ENCODE assay signal across 22 cellular contexts in the genomic region with DNA sequence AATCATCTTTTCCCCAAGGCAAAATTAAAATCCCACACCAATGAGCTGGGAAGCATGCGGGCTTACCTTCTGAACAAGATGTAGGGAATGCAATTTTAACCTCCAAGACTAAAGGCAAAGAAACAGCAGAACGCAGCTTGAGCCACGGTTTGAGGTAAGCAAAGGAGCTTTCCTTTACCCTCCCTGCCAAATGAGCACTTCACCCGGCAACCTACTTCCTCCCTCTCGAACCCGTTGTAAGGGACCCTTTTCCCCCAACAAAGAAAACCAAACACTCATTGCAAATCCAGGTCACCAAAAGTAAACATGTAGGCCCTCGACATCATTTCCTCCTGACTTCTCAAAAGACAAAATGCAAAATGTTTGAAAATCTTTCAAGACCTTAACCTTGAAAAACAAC.
DNase-seq lines count a peak whose midpoint lies in the region; ATAC-seq and TF ChIP-seq lines count a peak whose summit lies in the region.
"Had no signal": no experiment of that assay in that cellular context is flagged by ENCODE, and none has a peak within 500 bp of the region (broad histone marks: within the 10 kb centered on the region; RNA-seq: fewer than 3 reads in every experiment).

No MANE protein-coding gene starts in this region.

- peaks cover 6% of the 10 kb centered on the region for H3K4me1 Mint-ChIP-seq in stimulated activated effector memory CD8-positive, alpha-beta T cell treated with anti-CD3 and anti-CD28 coated beads, Interleukin-12 subunit alpha, Interleukin-12 subunit beta, amount 100 ng/mL, for 72 hours
- H3K4me1 Mint-ChIP-seq: activated CD4-positive, alpha-beta T cell treated with anti-CD3 and anti-CD28 coated beads for 36 hours had no signal

- H3K36me3 ChIP-seq in OCI-LY7 (ENCODE audit: insufficient read depth, low read length): peaks cover 3% of the 10 kb centered on the region; the same call in 1 of the 2 replicates
- no peaks in the 10 kb centered on the region for H3K36me3 ChIP-seq in left lung
- no peaks in the 10 kb centered on the region for H3K36me3 ChIP-seq in esophagus muscularis mucosa

- H3K4me3 Mint-ChIP-seq in stimulated activated effector memory CD8-positive, alpha-beta T cell treated with anti-CD3 and anti-CD28 coated beads, Interleukin-12 subunit alpha, Interleukin-12 subunit beta, amount 100 ng/mL, for 72 hours: no peak overlapping the region
- H3K4me3 Mint-ChIP-seq: activated CD4-positive, alpha-beta T cell treated with anti-CD3 and anti-CD28 coated beads for 36 hours; activated T-cell treated with anti-CD3 and anti-CD28 coated beads, Interleukin-2, amount 50 U/mL, for 72 hours had no signal

- POLR2A ChIA-PET in OCI-LY7 (lab: Charles Lee): no interaction called here

- TF ChIP-seq CTCF in OCI-LY7 (conservative IDR thresholded peaks at IDR 0.05; ENCODE audit: low read length) (no peak), left lung (IDR thresholded peaks at IDR 0.05) (no peak), esophagus muscularis mucosa (IDR thresholded peaks at IDR 0.05) (no peak)

- ATAC-seq in left lung (peak; percentile 70), GM21737 (IDR thresholded peaks at IDR 0.05; ENCODE audit: unreplicated experiment) (no peak), GM18873 (IDR thresholded peaks at IDR 0.05; ENCODE audit: low FRiP score, unreplicated experiment) (no peak)
- ATAC-seq in stimulated activated effector memory CD8-positive, alpha-beta T cell treated with anti-CD3 and anti-CD28 coated beads, Interleukin-12 subunit alpha, Interleukin-12 subunit beta, amount 100 ng/mL, for 72 hours: no peak
- ATAC-seq: activated CD4-positive, alpha-beta T cell treated with anti-CD3 and anti-CD28 coated beads for 36 hours; activated T-cell treated with anti-CD3 and anti-CD28 coated beads, Interleukin-2, amount 50 U/mL, for 72 hours; right cardiac atrium had no signal

- no peaks in the 10 kb centered on the region for H3K9me2 ChIP-seq in OCI-LY7 (ENCODE audit: insufficient read depth, low read length)

- peaks cover 67% of the 10 kb centered on the region for H3K4me1 ChIP-seq in OCI-LY7 (ENCODE audit: insufficient read depth, low read length, poor library complexity, severe bottlenecking)
- H3K4me1 ChIP-seq in left lung: peaks cover 0 to 5% of the 10 kb centered on the region in 2 donors
- H3K4me1 ChIP-seq in esophagus muscularis mucosa: no peaks in the 10 kb centered on the region

- H3K9me3 ChIP-seq in OCI-LY7 (ENCODE audit: low read length): no peaks in the 10 kb centered on the region
- no peaks in the 10 kb centered on the region for H3K9me3 ChIP-seq in left lung
- no peaks in the 10 kb centered on the region for H3K9me3 ChIP-seq in esophagus muscularis mucosa

- no TSS peak for BruUV-seq in OCI-LY7 (replicated peaks; lab: Mats Ljungman, UMichigan)

- CTCF ChIA-PET in OCI-LY7 (lab: Charles Lee; ENCODE audit: unreplicated experiment): no interaction called here

- DNase-seq in NCI-H1092 treated with DMSO at 0.1 percent for 48 hours (lab: John Stamatoyannopoulos, UW) (peak; percentile 54), NCI-H1092 (lab: John Stamatoyannopoulos, UW) (no peak), OCI-LY7 (ENCODE audit: low spot score) (no peak), left lung (peak in 1 of 2 donors; percentile 54), esophagus muscularis mucosa (ENCODE audit: extremely low spot score) (no peak)
- DNase-seq in stimulated activated effector memory CD8-positive, alpha-beta T cell treated with anti-CD3 and anti-CD28 coated beads, Interleukin-12 subunit alpha, Interleukin-12 subunit beta, amount 100 ng/mL, for 72 hours (ENCODE audit: low spot score in 2 of 2): no peak
- DNase-seq: activated CD4-positive, alpha-beta T cell treated with anti-CD3 and anti-CD28 coated beads for 36 hours; activated naive CD4-positive, alpha-beta T cell treated with anti-CD3 and anti-CD28 coated beads, Interleukin-2, amount 50 U/mL, for 16 hours; activated T-cell treated with anti-CD3 and anti-CD28 coated beads, Interleukin-2, amount 50 U/mL, for 72 hours; aorta; cerebellar nuclear complex; effector CD4-positive, alpha-beta T cell; islet precursor cell; KG1; NCI-H1694; NCI-H82; PC-9; right cardiac atrium; SIG-M5; stimulated activated CD4-positive, alpha-beta T cell treated with anti-CD3 and anti-CD28 coated beads, Interleukin-4, amount 100 ng/mL, for 24 hours had no signal

- no peak for TF ChIP-seq EP300 in esophagus muscularis mucosa (IDR thresholded peaks at IDR 0.05)

- 59% methylated on average over 7 of the region's 7 CpGs for WGBS in esophagus muscularis mucosa

- H3K27me3 ChIP-seq in left lung: no peaks in the 10 kb centered on the region
- H3K27me3 ChIP-seq in esophagus muscularis mucosa: no peaks in the 10 kb centered on the region

- H3K79me2 ChIP-seq in OCI-LY7 (ENCODE audit: insufficient read depth, low read depth, low read length): peaks cover 6% of the 10 kb centered on the region; the same call in 1 of the 2 replicates

- H3K27ac ChIP-seq in OCI-LY7 (ENCODE audit: low read depth, low read length, poor library complexity, severe bottlenecking): peak overlapping the region; percentile 59
- peak overlapping the region in 1 of 2 donors; percentile 38 for H3K27ac ChIP-seq in left lung
- no peak overlapping the region for H3K27ac ChIP-seq in esophagus muscularis mucosa (replicated peaks in 1 of 4)
- H3K27ac ChIP-seq: PC-9 had no signal

- no peaks in the 10 kb centered on the region for H3K9me3 Mint-ChIP-seq in stimulated activated effector memory CD8-positive, alpha-beta T cell treated with anti-CD3 and anti-CD28 coated beads, Interleukin-12 subunit alpha, Interleukin-12 subunit beta, amount 100 ng/mL, for 72 hours
- H3K9me3 Mint-ChIP-seq: activated T-cell treated with anti-CD3 and anti-CD28 coated beads, Interleukin-2, amount 50 U/mL, for 72 hours had no signal

- peak overlapping the region; percentile 62; the same call in 1 of the 2 replicates for H3K4me2 ChIP-seq in OCI-LY7 (ENCODE audit: low read length)
- H3K4me2 ChIP-seq: PC-9 had no signal

- H4K20me1 ChIP-seq in OCI-LY7 (ENCODE audit: insufficient read depth, low read length): no peaks in the 10 kb centered on the region

- H3K27ac Mint-ChIP-seq in stimulated activated effector memory CD8-positive, alpha-beta T cell treated with anti-CD3 and anti-CD28 coated beads, Interleukin-12 subunit alpha, Interleukin-12 subunit beta, amount 100 ng/mL, for 72 hours: peak overlapping the region; percentile 29
- H3K27ac Mint-ChIP-seq: activated CD4-positive, alpha-beta T cell treated with anti-CD3 and anti-CD28 coated beads for 36 hours; activated T-cell treated with anti-CD3 and anti-CD28 coated beads, Interleukin-2, amount 50 U/mL, for 72 hours had no signal

- no peak overlapping the region for H2AFZ ChIP-seq in OCI-LY7 (ENCODE audit: low read length)
- H2AFZ ChIP-seq: PC-9 had no signal

- intact Hi-C loops in OCI-LY7 (cut with micrococcal nuclease; ENCODE audit: unreplicated experiment) (loop anchor here (5.0 kb wide), 1 partner anchor 46 kb away; no protein-coding TSS in a partner anchor), left lung (cut with DNase I) (no loop called here), esophagus muscularis mucosa (cut with DNase I) (no loop called here)

- H3K4me3 ChIP-seq in OCI-LY7 (ENCODE audit: low read depth, low read length, poor library complexity, severe bottlenecking) (no peak overlapping the region), left lung (no peak overlapping the region), esophagus muscularis mucosa (no peak overlapping the region)
- H3K4me3 ChIP-seq: PC-9 had no signal

- TF ChIP-seq POLR2A in esophagus muscularis mucosa (IDR thresholded peaks at IDR 0.05; ENCODE audit: low read depth): no peak

- peaks cover 14% of the 10 kb centered on the region for H3K36me3 Mint-ChIP-seq in stimulated activated effector memory CD8-positive, alpha-beta T cell treated with anti-CD3 and anti-CD28 coated beads, Interleukin-12 subunit alpha, Interleukin-12 subunit beta, amount 100 ng/mL, for 72 hours
